ENCODE assay signal across 10 cellular contexts in the genomic region with DNA sequence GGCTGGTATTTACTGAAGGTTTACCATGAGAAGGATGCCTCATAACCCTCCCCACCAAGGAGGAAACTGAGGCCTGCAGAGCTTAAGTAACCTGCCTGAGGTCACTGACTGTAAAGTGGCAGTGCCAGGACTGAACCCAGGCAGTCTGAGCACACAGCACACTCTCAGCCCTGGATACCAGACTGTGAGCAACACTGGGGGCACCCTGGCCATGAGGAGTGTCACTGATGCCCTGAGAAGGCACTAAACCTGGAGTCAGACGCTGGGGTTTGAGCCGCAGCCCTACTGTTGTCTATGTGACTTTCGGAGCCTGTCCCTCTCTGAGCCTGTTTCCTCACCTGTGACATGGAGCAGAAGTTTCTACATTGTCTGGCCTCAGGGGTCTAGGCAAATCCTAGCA. TPM values are rescaled to one million over a fixed set of nuclear protein-coding genes. Genes with fewer than 3 reads are reported as not detected.
DNase-seq lines count a peak whose midpoint lies in the region; ATAC-seq and TF ChIP-seq lines count a peak whose summit lies in the region.
"Had no signal": no experiment of that assay in that cellular context is flagged by ENCODE, and none has a peak within 500 bp of the region (broad histone marks: within the 10 kb centered on the region; RNA-seq: fewer than 3 reads in every experiment).

No MANE protein-coding gene starts in this region.

- H3K27ac ChIP-seq in IMR-90 (ENCODE audit: insufficient read depth, low read length): no peak overlapping the region
- H3K27ac ChIP-seq in skin epidermis: peak overlapping the region in 19 of 21 experiments; percentile 13 to 74 (median 36)
- H3K27ac ChIP-seq in MM.1S (ENCODE audit: low read length): no peak overlapping the region

- H2BK20ac ChIP-seq in IMR-90 (ENCODE audit: low read depth, low read length): no peak overlapping the region

- no peak overlapping the region for H3K4me2 ChIP-seq in IMR-90 (ENCODE audit: low read depth, low read length)
- H3K4me2 ChIP-seq in MM.1S (ENCODE audit: low read depth, low read length): no peak overlapping the region

- TF ChIP-seq CTCF in Calu3 (IDR thresholded peaks at IDR 0.05; ENCODE audit: unreplicated experiment) (no peak), IMR-90 (conservative IDR thresholded peaks at IDR 0.05; ENCODE audit: low read depth, low read length) (no peak), MM.1S (IDR thresholded peaks at IDR 0.05; ENCODE audit: low read length) (no peak)

- H2BK120ac ChIP-seq in IMR-90 (ENCODE audit: low read depth, low read length): no peak overlapping the region

- H3K18ac ChIP-seq in IMR-90 (ENCODE audit: low read depth, low read length): no peak overlapping the region

- H3K56ac ChIP-seq in IMR-90 (ENCODE audit: extremely low read depth, insufficient read depth, low read length): no peak overlapping the region

- H3K79me1 ChIP-seq in IMR-90 (ENCODE audit: low read depth in 1 of 2, low read length in 2 of 2): peaks cover 52 to 76% of the 10 kb centered on the region in 2 experiments

- dilution Hi-C loops in IMR-90 (cut with HindIII; ENCODE audit: low sequenced_read_pairs, unreplicated experiment): no loop called here

- H3K9me1 ChIP-seq in IMR-90 (ENCODE audit: insufficient read depth, low read length): peaks cover 36% of the 10 kb centered on the region

- peaks cover 26% of the 10 kb centered on the region for H3K36me3 Mint-ChIP-seq in Calu3 (ENCODE audit: insufficient read depth, unreplicated experiment)

- no peak overlapping the region for H4K5ac ChIP-seq in IMR-90 (ENCODE audit: low read depth, low read length)

- POLR2A ChIA-PET in IMR-90 (lab: Charles Lee; ENCODE audit: unreplicated experiment): no interaction called here

- no peak overlapping the region for H4K8ac ChIP-seq in IMR-90 (ENCODE audit: low read depth in 2 of 2, low read length in 2 of 2)

- peaks cover 40% of the 10 kb centered on the region for H3K36me3 ChIP-seq in IMR-90 (ENCODE audit: control insufficient read depth, insufficient read depth, low read length)
- 0 out of 2 replicates have a peak, but pooled peaks cover 3% of the 10 kb centered on the region for H3K36me3 ChIP-seq in MM.1S (replicated peaks; ENCODE audit: insufficient read depth, low read length)

- peak overlapping the region; percentile 21; the same call in 1 of the 2 replicates for H2AK5ac ChIP-seq in IMR-90 (ENCODE audit: low read depth, low read length)

- H3K14ac ChIP-seq in IMR-90 (replicated peaks; ENCODE audit: low read depth, low read length): no peak overlapping the region

- H2BK5ac ChIP-seq in IMR-90 (ENCODE audit: low read depth, low read length, poor library complexity, severe bottlenecking): peak overlapping the region; percentile 7

- no peaks in the 10 kb centered on the region for H3K9me3 ChIP-seq in IMR-90 (ENCODE audit: control insufficient read depth, insufficient read depth, low read length)
- H3K9me3 ChIP-seq in MM.1S (replicated peaks; ENCODE audit: insufficient read depth, low read length): no peaks in the 10 kb centered on the region

- no peaks in the 10 kb centered on the region for H3K9me3 Mint-ChIP-seq in Calu3 (ENCODE audit: low read depth, unreplicated experiment)

- in situ Hi-C loops in IMR-90 (cut with MboI; ENCODE audit: low sequenced_read_pairs): no loop called here

- H3K9me2 ChIP-seq in MM.1S (replicated peaks; ENCODE audit: insufficient read depth, low read length): no peaks in the 10 kb centered on the region

- H2BK15ac ChIP-seq in IMR-90 (ENCODE audit: low read depth, low read length): no peak overlapping the region

- no peak overlapping the region for H3K23ac ChIP-seq in IMR-90 (ENCODE audit: low read depth, low read length)

- DNase-seq in Calu3: no peak
- no peak for DNase-seq in IMR-90
- no peak for DNase-seq in Kasumi-1 (lab: John Stamatoyannopoulos, UW)
- DNase-seq in MM.1S: no peak
- DNase-seq: activated CD4-positive, alpha-beta T cell treated with anti-CD3 and anti-CD28 coated beads, Interleukin-2, amount 50 U/mL, for 48 hours; midbrain; stimulated activated CD4-positive, alpha-beta T cell treated with anti-CD3 and anti-CD28 coated beads, Interleukin-2, amount 100 ng/mL, for 48 hours had no signal

- H2AFZ ChIP-seq in IMR-90 (replicated peaks; ENCODE audit: low read length, poor library complexity) (no peak overlapping the region), MM.1S (ENCODE audit: low read length) (no peak overlapping the region)

- H3F3A ChIP-seq in MM.1S (ENCODE audit: insufficient read depth, low read length): no peaks in the 10 kb centered on the region

- H3K27me3 Mint-ChIP-seq in Calu3 (ENCODE audit: unreplicated experiment): no peaks in the 10 kb centered on the region

- H3K4ac ChIP-seq in IMR-90 (ENCODE audit: low read depth, low read length): 0 out of 2 replicates have a peak overlapping the region, but pooled peaks have one; percentile 32

- CTCF ChIA-PET in Calu3 (lab: Charles Lee) (interaction anchor here (0.9 to 1.7 kb wide), 4 partner anchors 20 to 34 kb away, joined by 3 to 8 read pairs (median 4); no protein-coding TSS in a partner anchor), IMR-90 (lab: Yijun Ruan, JAX) (no interaction called here)

- no peak overlapping the region for H4K91ac ChIP-seq in IMR-90 (ENCODE audit: insufficient read depth, low read depth, low read length)

- H3K4me1 Mint-ChIP-seq in Calu3 (ENCODE audit: low read depth, unreplicated experiment): peaks cover 52% of the 10 kb centered on the region

- no TSS peak for BruUV-seq in Calu3 (replicated peaks; lab: Mats Ljungman, UMichigan)
- no TSS peak for BruUV-seq in IMR-90 (replicated peaks; lab: Mats Ljungman, UMichigan)

- ATAC-seq in IMR-90 (ENCODE audit: low read depth) (no peak), esophagus mucosa (peak; percentile 9), GM19351 (IDR thresholded peaks at IDR 0.05; ENCODE audit: unreplicated experiment) (no peak)

- H3K4me3 ChIP-seq in IMR-90 (ENCODE audit: insufficient read depth, low read depth, low read length) (no peak overlapping the region), skin epidermis (no peak overlapping the region), MM.1S (ENCODE audit: low read length) (no peak overlapping the region)

- peak overlapping the region; percentile 79 for H3K27ac Mint-ChIP-seq in Calu3 (ENCODE audit: unreplicated experiment)

- H3K4me3 Mint-ChIP-seq in Calu3 (ENCODE audit: low read depth, unreplicated experiment): peak overlapping the region; percentile 52

- H3K27me3 ChIP-seq in IMR-90 (ENCODE audit: control insufficient read depth, insufficient read depth, low read length) (no peaks in the 10 kb centered on the region), MM.1S (replicated peaks; ENCODE audit: insufficient read depth, low read length) (no peaks in the 10 kb centered on the region)

- H3K79me2 ChIP-seq in MM.1S (ENCODE audit: low read length): peaks cover 19% of the 10 kb centered on the region; the same call in 1 of the 2 replicates

- H3K9ac ChIP-seq in IMR-90 (ENCODE audit: low read depth, low read length): no peak overlapping the region
- H3K9ac ChIP-seq in MM.1S (ENCODE audit: low read length): no peak overlapping the region

- H4K20me1 ChIP-seq in IMR-90 (ENCODE audit: insufficient read depth, low read length) (peaks cover 4% of the 10 kb centered on the region; the same call in 1 of the 2 replicates), MM.1S (ENCODE audit: insufficient read depth, low read length) (no peaks in the 10 kb centered on the region)

- no peak for TF ChIP-seq POLR2A in IMR-90 (IDR thresholded peaks at IDR 0.05; ENCODE audit: low read depth, low read length)

- no peak overlapping the region for H2AK9ac ChIP-seq in IMR-90 (replicated peaks; ENCODE audit: low read depth, low read length, poor library complexity)

- WGBS in IMR-90 (ENCODE audit: extremely low coverage in 2 of 2, insufficient read length in 1 of 2), 2 experiments: 100% methylated on average over 1 of the region's 3 CpGs; no CpG with 5 or more reads in 1 of the 2 experiments

- TF ChIP-seq RAD21 in IMR-90 (IDR thresholded peaks at IDR 0.05; ENCODE audit: low read length): no peak

- H3K4me1 ChIP-seq in IMR-90 (ENCODE audit: control insufficient read depth, insufficient read depth, low read length) (peaks cover 12% of the 10 kb centered on the region), MM.1S (ENCODE audit: low read length) (peaks cover 5% of the 10 kb centered on the region; the same call in 1 of the 2 replicates)

- intact Hi-C loops in Calu3 (cut with micrococcal nuclease; ENCODE audit: unreplicated experiment): no loop called here
- intact Hi-C loops in IMR-90 (cut with micrococcal nuclease): loop anchor here (5.0 kb wide), 2 partner anchors 36 to 54 kb away; partner anchors contain the start of genes B4GALT1 and SMU1

TF ChIP-seq in IMR-90, 13 proteins besides CTCF, POLR2A, EP300 and RAD21:
- no peak for TF ChIP-seq ELK1 (IDR thresholded peaks at IDR 0.05; ENCODE audit: borderline replicate concordance, low read depth, low read length)

RNA-seq across cellular contexts. Expression of gene B4GALT1, which starts 36.2 kb away (rescaled TPM):
- 69.5 and 71.1 TPM in 2 replicates for total RNA-seq in Calu3 (2022)
- 8.8 and 11.9 TPM in 2 replicates for total RNA-seq in IMR-90 (2012; rRNA removed)
- polyA plus RNA-seq in IMR-90 (2012; rRNA removed): 37.6 and 37.8 TPM in 2 replicates
- 28.7 and 34.0 TPM in 2 replicates for polyA plus RNA-seq in IMR-90 (2012; cell fraction: cytosol; rRNA removed)
- polyA plus RNA-seq in IMR-90 (2012; cell fraction: nucleus; rRNA removed; ENCODE audit: low replicate concordance): 15.4 and 23.3 TPM in 2 replicates
- 50.9 TPM for total RNA-seq in esophagus mucosa

RNA-seq across cellular contexts. Expression of gene SMU1, which starts 54.5 kb away (rescaled TPM):
- total RNA-seq in Calu3 (2022) (12.3 and 13.4 TPM in 2 replicates), IMR-90 (2012; rRNA removed) (36.0 and 37.8 TPM in 2 replicates), esophagus mucosa (11.4 TPM)
- polyA plus RNA-seq in IMR-90 (2012; rRNA removed): 8.6 and 11.1 TPM in 2 replicates
- polyA plus RNA-seq in IMR-90 (2012; cell fraction: cytosol; rRNA removed): 3.0 and 4.1 TPM in 2 replicates
- polyA plus RNA-seq in IMR-90 (2012; cell fraction: nucleus; rRNA removed; ENCODE audit: low replicate concordance): 1.4 and 6.1 TPM in 2 replicates

Comparison
In these comparisons a context has a peak if more than half of its experiments do, and no peak if none do; other contexts are left out.
1. H3K27ac ChIP-seq: peak in skin epidermis (19 of 21); none in IMR-90 (single experiment) and MM.1S (single experiment).